In the genomic region with DNA sequence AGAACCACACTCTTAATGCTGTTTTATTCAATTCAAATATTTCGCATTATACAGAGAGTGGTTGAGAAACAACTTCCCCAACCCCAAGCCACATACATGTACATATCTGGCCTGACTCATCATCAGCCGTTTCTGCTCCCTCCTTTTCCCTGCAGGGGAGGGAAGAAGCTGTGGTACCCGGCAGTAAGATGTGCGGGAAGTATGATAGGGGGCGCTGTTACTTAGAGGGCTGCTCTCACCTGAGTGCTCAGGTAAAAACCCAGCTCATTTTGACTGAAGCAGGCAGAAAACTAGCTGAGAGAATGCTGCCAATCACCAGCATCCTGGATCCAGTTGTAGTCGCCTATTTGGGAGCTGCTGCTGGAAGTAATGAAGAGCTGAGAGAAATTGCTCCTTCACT, we compare ENCODE assay signal across 12 cellular contexts.
DNase-seq lines count a peak whose midpoint lies in the region; ATAC-seq and TF ChIP-seq lines count a peak whose summit lies in the region.
"Had no signal": no experiment of that assay in that cellular context is flagged by ENCODE, and none has a peak within 500 bp of the region (broad histone marks: within the 10 kb centered on the region; RNA-seq: fewer than 3 reads in every experiment).

No MANE protein-coding gene starts in this region.

- peaks cover 7% of the 10 kb centered on the region for H3K9me2 ChIP-seq in GM23338 (ENCODE audit: insufficient read depth)

- H3K9me3 Mint-ChIP-seq in GM23338 = no peaks in the 10 kb centered on the region

- H2AFZ ChIP-seq in DND-41 (ENCODE audit: low read depth, low read length) (no peak overlapping the region), GM23338 (no peak overlapping the region)

- H3K27ac ChIP-seq in DND-41 (ENCODE audit: low read length) = no peak overlapping the region
- no peak overlapping the region for H3K27ac ChIP-seq in GM23338 (ENCODE audit: low read depth)
- H3K27ac ChIP-seq in aorta (ENCODE audit: low read depth in 1 of 2, low read length in 2 of 2) = no peak overlapping the region
- H3K27ac ChIP-seq: adrenal gland had no signal

- no peaks in the 10 kb centered on the region for H3K27me3 Mint-ChIP-seq in GM23338 (ENCODE audit: insufficient read depth, low read depth, poor library complexity)
- H3K27me3 Mint-ChIP-seq: T-cell had no signal

- H3K9ac ChIP-seq in DND-41 (ENCODE audit: low read depth, low read length) = no peak overlapping the region

- H3K4me1 Mint-ChIP-seq in GM23338 = no peaks in the 10 kb centered on the region
- H3K4me1 Mint-ChIP-seq: T-cell had no signal

- 16 to 17% methylated on average over 6 of the region's 6 CpGs for WGBS in aorta, 2 donors

- no peak overlapping the region for H3K4me3 ChIP-seq in DND-41 (ENCODE audit: low read depth in 1 of 2, low read length in 2 of 2)
- H3K4me3 ChIP-seq in GM23338 = no peak overlapping the region
- no peak overlapping the region for H3K4me3 ChIP-seq in aorta (ENCODE audit: low read length in 2 of 2)
- H3K4me3 ChIP-seq: adrenal gland had no signal

- intact Hi-C loops in aorta (cut with DNase I) = no loop called here

- H4K20me1 ChIP-seq in DND-41 (ENCODE audit: insufficient read depth, low read length) (no peaks in the 10 kb centered on the region), GM23338 (replicated peaks; ENCODE audit: insufficient read depth) (no peaks in the 10 kb centered on the region; the same call in 1 of the 2 replicates)

- H3K79me2 ChIP-seq in DND-41 (ENCODE audit: insufficient read depth, low read length) = no peaks in the 10 kb centered on the region
- H3K79me2 ChIP-seq in GM23338 (replicated peaks; ENCODE audit: insufficient read depth) = no peaks in the 10 kb centered on the region

- H3F3A ChIP-seq in GM23338 (replicated peaks; ENCODE audit: low read depth) = no peaks in the 10 kb centered on the region

- DNase-seq in DND-41 = no peak
- DNase-seq in GM23338 (ENCODE audit: low spot score) = peak; percentile 89
- DNase-seq in NCI-H2196 treated with DMSO at 0.1 percent for 48 hours (lab: John Stamatoyannopoulos, UW; ENCODE audit: unreplicated experiment) = peak; percentile 24
- peak; percentile 45 for DNase-seq in iPS DF 19.7 (ENCODE audit: low read depth, low spot score)
- no peak for DNase-seq in aorta
- DNase-seq: adrenal gland, EL, mesenchymal stem cell, NCI-H1694 treated with DMSO at 0.1 percent for 48 hours, T-cell had no signal

- peak; percentile 35 for TF ChIP-seq CTCF in DND-41 (IDR thresholded peaks at IDR 0.05; ENCODE audit: borderline replicate concordance, extremely low read depth, low read length, poor library complexity, severe bottlenecking)
- peak; percentile 78 to 90 for TF ChIP-seq CTCF in GM23338 (conservative IDR thresholded peaks at IDR 0.05; ENCODE audit: low read depth in 2 of 2)

- no peaks in the 10 kb centered on the region for H3K36me3 Mint-ChIP-seq in GM23338 (ENCODE audit: low read depth)
- H3K36me3 Mint-ChIP-seq: T-cell had no signal

- ATAC-seq in DND-41 (ENCODE audit: insufficient read depth, low read depth) (no peak), GM23338 (peak; percentile 97), HG02840 (IDR thresholded peaks at IDR 0.05; ENCODE audit: low FRiP score, unreplicated experiment) (no peak), GM21528 (IDR thresholded peaks at IDR 0.05; ENCODE audit: low FRiP score, unreplicated experiment) (no peak), aorta (ENCODE audit: low FRiP score) (no peak)
- ATAC-seq: T-cell had no signal

- H3K27me3 ChIP-seq in DND-41 (ENCODE audit: insufficient read depth, low read length, poor library complexity) = no peaks in the 10 kb centered on the region
- no peaks in the 10 kb centered on the region for H3K27me3 ChIP-seq in GM23338 (ENCODE audit: insufficient read depth)
- no peaks in the 10 kb centered on the region for H3K27me3 ChIP-seq in aorta (ENCODE audit: control insufficient read depth in 1 of 2, insufficient read depth in 2 of 2, low read length in 1 of 2)
- H3K27me3 ChIP-seq: adrenal gland had no signal

- H3K9me3 ChIP-seq in DND-41 (ENCODE audit: insufficient read depth, low read length, severe bottlenecking) = no peaks in the 10 kb centered on the region
- H3K9me3 ChIP-seq in aorta (ENCODE audit: control insufficient read depth, low read length) = no peaks in the 10 kb centered on the region
- H3K9me3 ChIP-seq: adrenal gland had no signal

- H3K4me1 ChIP-seq in DND-41 (ENCODE audit: insufficient read depth, low read length) (no peaks in the 10 kb centered on the region), GM23338 (ENCODE audit: insufficient read depth) (no peaks in the 10 kb centered on the region), aorta (ENCODE audit: control insufficient read depth in 1 of 2, insufficient read depth in 2 of 2, low read length in 2 of 2) (no peaks in the 10 kb centered on the region)
- H3K4me1 ChIP-seq: adrenal gland had no signal

- H3K4me3 Mint-ChIP-seq in GM23338 = no peak overlapping the region
- H3K4me3 Mint-ChIP-seq: T-cell had no signal

- H3K27ac Mint-ChIP-seq in GM23338 = no peak overlapping the region
- H3K27ac Mint-ChIP-seq: T-cell had no signal

- H3K4me2 ChIP-seq in DND-41 (ENCODE audit: insufficient read depth, low read length) = no peak overlapping the region
- no peak overlapping the region for H3K4me2 ChIP-seq in GM23338

- H3K36me3 ChIP-seq in DND-41 (ENCODE audit: insufficient read depth, low read length) (no peaks in the 10 kb centered on the region), GM23338 (ENCODE audit: insufficient read depth) (no peaks in the 10 kb centered on the region), aorta (ENCODE audit: control insufficient read depth in 1 of 2, insufficient read depth in 2 of 2, low read length in 1 of 2) (no peaks in the 10 kb centered on the region)
- H3K36me3 ChIP-seq: adrenal gland had no signal

TF ChIP-seq in GM23338, 12 proteins besides CTCF, POLR2A, EP300 and RAD21 (continues in another document):
- TF ChIP-seq ZNF462 (CRISPR knock-in tag; IDR thresholded peaks at IDR 0.05) = no peak
- TF ChIP-seq EZH2phosphoT487 (IDR thresholded peaks at IDR 0.05; ENCODE audit: unreplicated experiment) = no peak
- TF ChIP-seq STAT1 (IDR thresholded peaks at IDR 0.05; ENCODE audit: unreplicated experiment) = no peak
- no peak for TF ChIP-seq NANOG (IDR thresholded peaks at IDR 0.05; ENCODE audit: borderline replicate concordance)
- no peak for TF ChIP-seq EZH2 (IDR thresholded peaks at IDR 0.05; ENCODE audit: low read depth, unreplicated experiment)
- no peak for TF ChIP-seq ZNF331 (CRISPR knock-in tag; IDR thresholded peaks at IDR 0.05; ENCODE audit: low read depth)
- TF ChIP-seq CREB1 (CRISPR knock-in tag; IDR thresholded peaks at IDR 0.05; ENCODE audit: low read depth) = no peak
- TF ChIP-seq ZNF114 (CRISPR knock-in tag; IDR thresholded peaks at IDR 0.05) = no peak

Comparison
In these comparisons a context has a peak if more than half of its experiments do, and no peak if none do; other contexts are left out.
1. DNase-seq: peak in GM23338 (single experiment), NCI-H2196 treated with DMSO at 0.1 percent for 48 hours (single experiment) and iPS DF 19.7 (single experiment); none in DND-41 (single experiment) and aorta (0 of 2).